Comparison of ENCODE assay signal across 10 cellular contexts in genomic region chr5:138273834-138274188, GRCh38. TPM values are rescaled to one million over a fixed set of nuclear protein-coding genes. Genes with fewer than 3 reads are reported as not detected.
A peak's percentile ranks its signal among the peaks of the same experiment; 100 is the strongest.
DNase-seq lines count a peak whose midpoint lies in the region; ATAC-seq and TF ChIP-seq lines count a peak whose summit lies in the region.
"Had no signal": no experiment of that assay in that cellular context is flagged by ENCODE, and none has a peak within 500 bp of the region (broad histone marks: within the 10 kb centered on the region; RNA-seq: fewer than 3 reads in every experiment).

No MANE protein-coding gene starts in this region.

- POLR2A ChIA-PET in AG04450 (lab: Yijun Ruan, JAX): no interaction called here

- no peak for ATAC-seq in GM19397 (IDR thresholded peaks at IDR 0.05; ENCODE audit: unreplicated experiment)

- H3K36me3 Mint-ChIP-seq in nephron progenitor cell (ENCODE audit: low read depth): no peaks in the 10 kb centered on the region

- no peak overlapping the region for H3K9ac ChIP-seq in HUES48 (ENCODE audit: low read depth, low read length)

- H3K27ac ChIP-seq in AG04450 (ENCODE audit: low read depth, low read length): no peak overlapping the region
- no peak overlapping the region for H3K27ac ChIP-seq in HUES48 (ENCODE audit: low read depth, low read length)
- H3K27ac ChIP-seq: uterus had no signal

- DNase-seq in AG04450 (ENCODE audit: low read depth, low spot score) (no peak), choroid plexus epithelial cell (ENCODE audit: low read depth) (no peak), nephron progenitor cell (no peak), cerebellar nuclear complex (lab: John Stamatoyannopoulos, UW) (no peak), NCI-H187 treated with DMSO at 0.1 percent for 48 hours (lab: John Stamatoyannopoulos, UW) (no peak), NCI-H345 treated with DMSO at 0.1 percent for 48 hours (lab: John Stamatoyannopoulos, UW; ENCODE audit: unreplicated experiment) (no peak)
- DNase-seq: DMS 273 treated with DMSO at 0.1 percent for 48 hours had no signal

- H3K9me3 Mint-ChIP-seq in nephron progenitor cell: peaks cover 6% of the 10 kb centered on the region

- no peaks in the 10 kb centered on the region for H3K9me3 ChIP-seq in AG04450 (ENCODE audit: control insufficient read depth, insufficient read depth, low read length)
- H3K9me3 ChIP-seq in HUES48 (ENCODE audit: control insufficient read depth, insufficient read depth, low read length): no peaks in the 10 kb centered on the region
- H3K9me3 ChIP-seq: uterus had no signal

- H3K4me3 ChIP-seq in AG04450 (ENCODE audit: low read depth, low read length): peak overlapping the region; percentile 52
- peak overlapping the region; percentile 55 for H3K4me3 ChIP-seq in HUES48 (ENCODE audit: low read depth, low read length)
- peak overlapping the region; percentile 48 for H3K4me3 ChIP-seq in choroid plexus epithelial cell (ENCODE audit: low read depth, low read length)

- H3K27me3 ChIP-seq in AG04450 (ENCODE audit: control insufficient read depth, insufficient read depth, low read length) (peaks cover 16% of the 10 kb centered on the region), HUES48 (ENCODE audit: control insufficient read depth, insufficient read depth, low read length) (peaks cover 34% of the 10 kb centered on the region)
- H3K27me3 ChIP-seq: uterus had no signal

- peaks cover 32% of the 10 kb centered on the region for H3K4me1 Mint-ChIP-seq in nephron progenitor cell

- CTCF ChIA-PET in AG04450 (lab: Charles Lee): no interaction called here

- H3K4me1 ChIP-seq in HUES48 (ENCODE audit: control insufficient read depth, insufficient read depth, low read length): 0 out of 2 replicates have a peak, but pooled peaks cover 11% of the 10 kb centered on the region

- H3K27ac Mint-ChIP-seq in nephron progenitor cell: no peak overlapping the region

- H3K36me3 ChIP-seq in HUES48 (ENCODE audit: control insufficient read depth, insufficient read depth, low read length): no peaks in the 10 kb centered on the region
- H3K36me3 ChIP-seq: uterus had no signal

- peaks cover 46% of the 10 kb centered on the region for H3K27me3 Mint-ChIP-seq in nephron progenitor cell (ENCODE audit: low read depth, poor library complexity)

- TF ChIP-seq CTCF in AG04450 (IDR thresholded peaks at IDR 0.05; ENCODE audit: low read depth, low read length) (no peak), choroid plexus epithelial cell (conservative IDR thresholded peaks at IDR 0.05; ENCODE audit: low read depth, low read length) (no peak), nephron progenitor cell (IDR thresholded peaks at IDR 0.05) (no peak)

- H3K4me3 Mint-ChIP-seq in nephron progenitor cell: peak overlapping the region; percentile 65

RNA-seq across cellular contexts. Expression of gene GFRA3, which starts 0.6 kb away (rescaled TPM):
- polyA plus RNA-seq in AG04450 (2011; rRNA removed): 0.11 TPM in 1 of 2 replicates, not detected in the other
- polyA minus RNA-seq in AG04450 (2011; rRNA and poly(A)+ RNA removed): not detected in 2 replicates

RNA-seq across cellular contexts. Expression of gene CDC25C, which starts 57.8 kb away (rescaled TPM):
- polyA plus RNA-seq in AG04450 (2011; rRNA removed): 3.2 and 4.8 TPM in 2 replicates
- polyA minus RNA-seq in AG04450 (2011; rRNA and poly(A)+ RNA removed): 1.9 and 2.6 TPM in 2 replicates
